In the genomic region with DNA sequence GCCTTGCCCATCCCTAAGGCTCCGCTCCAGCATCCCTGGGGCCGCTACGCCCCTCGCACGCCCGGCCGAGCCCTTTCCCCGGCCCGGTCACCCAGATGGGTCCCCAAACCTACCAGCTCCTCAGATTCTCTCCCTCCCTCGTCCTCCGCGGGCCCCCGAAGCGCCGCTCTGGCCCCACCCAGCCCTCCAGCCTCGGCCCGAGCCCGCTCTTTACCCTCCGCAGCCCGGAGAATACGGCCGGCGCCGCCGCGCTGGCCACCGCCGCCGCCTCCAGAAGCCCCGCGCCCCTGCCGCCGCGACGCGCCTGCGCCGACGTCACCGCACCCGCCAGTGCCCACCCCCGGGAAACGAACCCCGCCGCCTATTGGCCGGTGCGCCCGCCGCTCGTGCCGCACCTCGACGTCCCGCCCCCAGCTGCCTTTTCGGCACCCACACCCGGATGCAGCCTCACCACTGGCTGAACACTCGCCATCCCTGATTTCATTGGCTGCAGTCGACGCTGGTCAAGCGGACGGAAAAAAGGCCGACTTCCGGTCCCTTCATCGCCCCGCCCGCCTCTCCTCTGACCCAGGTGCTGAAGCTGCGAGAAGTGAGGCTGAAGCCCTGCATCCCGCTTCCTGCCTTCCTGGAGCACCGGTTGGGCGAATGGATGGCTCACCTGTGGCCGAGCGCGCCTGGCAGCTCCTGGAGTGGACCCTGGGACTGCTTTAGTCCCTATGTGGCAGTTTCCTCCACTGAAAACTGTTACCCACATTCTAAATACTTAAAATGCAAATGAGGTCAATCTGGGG, we compare ENCODE assay signal across 8 cellular contexts. TPM values are rescaled to one million over a fixed set of nuclear protein-coding genes. Genes with fewer than 3 reads are reported as not detected.
DNase-seq lines count a peak whose midpoint lies in the region; ATAC-seq and TF ChIP-seq lines count a peak whose summit lies in the region.

TSS of gene DAPK3 (minus strand) at position 292 of the 791 bp plus-strand sequence. CDS start 1,364 bp downstream, outside the sequence.

- H3K27me3 ChIP-seq in PC-9 (ENCODE audit: insufficient read depth, low read depth), result no peaks in the 10 kb centered on the region
- H3K27me3 ChIP-seq in mucosa of stomach (ENCODE audit: control insufficient read depth, insufficient read depth, low read length), result no peaks in the 10 kb centered on the region

- POLR2A ChIA-PET in PC-9 (lab: Charles Lee; ENCODE audit: unreplicated experiment), result interaction anchor here (0.5 to 0.7 kb wide), 4 partner anchors 14 to 366 kb away, joined by 3 to 7 read pairs (median 4); partner anchors contain the start of gene EEF2

- CTCF ChIA-PET in PC-9 (lab: Charles Lee), result interaction anchor here (0.6 to 1.2 kb wide), 2 partner anchors 169 to 406 kb away, joined by 4 to 10 read pairs; no protein-coding TSS in a partner anchor

- TF ChIP-seq POLR2A in erythroblast (IDR thresholded peaks at IDR 0.05; ENCODE audit: low read length), result peak; percentile 64

- DNase-seq in DMS153 (lab: John Stamatoyannopoulos, UW) (peak; percentile 97), PC-9 (peak; percentile 89 to 95), erythroblast (lab: John Stamatoyannopoulos, UW) (peak; percentile 97 to 98)
- peak; percentile 81 for DNase-seq in Jurkat, Clone E6-1 (ENCODE audit: low read depth, low spot score)
- DNase-seq in activated T-cell treated with anti-CD3 and anti-CD28 coated beads, Interleukin-2, amount 50 U/mL, for 1 hour, result peak; percentile 91
- DNase-seq in stimulated activated CD8-positive, alpha-beta memory T cell treated with anti-CD3 and anti-CD28 coated beads, Interleukin-7, amount 100 ng/mL, for 1 hour (ENCODE audit: low read depth in 2 of 2), result peak; percentile 79 to 84

- intact Hi-C loops in PC-9 (cut with micrococcal nuclease; ENCODE audit: unreplicated experiment), result no loop called here

- no peak within 1 kb of the TSS for H2AFZ ChIP-seq in PC-9

- peaks cover 32% of the 10 kb centered on the region for H3K79me2 ChIP-seq in PC-9 (ENCODE audit: low read depth)

- H3K36me3 ChIP-seq in PC-9 (ENCODE audit: low read depth) (0 out of 2 replicates have a peak, but pooled peaks cover 10% of the 10 kb centered on the region), mucosa of stomach (ENCODE audit: control insufficient read depth, insufficient read depth, low read length) (no peaks in the 10 kb centered on the region)

- H3F3A ChIP-seq in PC-9 (ENCODE audit: insufficient read depth, low read depth), result peaks cover 49% of the 10 kb centered on the region; the same call in 1 of the 2 replicates

- peak within 1 kb of the TSS; percentile 90 for H3K27ac ChIP-seq in PC-9

- peak; percentile 89 for ATAC-seq in GM21619 (IDR thresholded peaks at IDR 0.05; ENCODE audit: unreplicated experiment)

- H3K9ac ChIP-seq in mucosa of stomach (ENCODE audit: low read length), result peak within 1 kb of the TSS; percentile 98

- H3K4me2 ChIP-seq in PC-9, result peak within 1 kb of the TSS; percentile 95

- peaks cover 20% of the 10 kb centered on the region for H3K4me1 ChIP-seq in PC-9 (replicated peaks; ENCODE audit: insufficient read depth)
- peaks cover 38% of the 10 kb centered on the region for H3K4me1 ChIP-seq in mucosa of stomach (ENCODE audit: control insufficient read depth, insufficient read depth, low read length)

- BruUV-seq in PC-9 (replicated peaks; lab: Mats Ljungman, UMichigan), result no TSS peak

- H4K20me1 ChIP-seq in PC-9 (ENCODE audit: insufficient read depth), result peaks cover 39% of the 10 kb centered on the region

- TF ChIP-seq CTCF in PC-9 (conservative IDR thresholded peaks at IDR 0.05), result no peak

- no peaks in the 10 kb centered on the region for H3K9me2 ChIP-seq in PC-9 (ENCODE audit: insufficient read depth)

- H3K4me3 ChIP-seq in Jurkat, Clone E6-1 (ENCODE audit: low read length), result peak within 1 kb of the TSS; percentile 86
- H3K4me3 ChIP-seq in PC-9 (peak within 1 kb of the TSS; percentile 81), mucosa of stomach (ENCODE audit: low read length) (peak within 1 kb of the TSS; percentile 71)

- H3K9me3 ChIP-seq in PC-9 (ENCODE audit: insufficient read depth, low read depth), result no peaks in the 10 kb centered on the region
- H3K9me3 ChIP-seq in mucosa of stomach (ENCODE audit: control insufficient read depth, low read length), result no peaks in the 10 kb centered on the region

RNA-seq across cellular contexts. Expression of gene DAPK3, which starts in this region (rescaled TPM):
- polyA plus RNA-seq in Jurkat, Clone E6-1 (2012; ENCODE audit: insufficient read depth, insufficient read length), result 34.8 TPM
- 38.1 and 46.5 TPM in 2 replicates for total RNA-seq in PC-9 (2021)

Comparison
In these comparisons a context has a peak if more than half of its experiments do, and no peak if none do; other contexts are left out.
1. Peak in every context shown above with its lines: DNase-seq, ATAC-seq, H3K4me3 ChIP-seq and H3K27ac ChIP-seq.